ENCODE assay signal across 8 cellular contexts in the genomic region with DNA sequence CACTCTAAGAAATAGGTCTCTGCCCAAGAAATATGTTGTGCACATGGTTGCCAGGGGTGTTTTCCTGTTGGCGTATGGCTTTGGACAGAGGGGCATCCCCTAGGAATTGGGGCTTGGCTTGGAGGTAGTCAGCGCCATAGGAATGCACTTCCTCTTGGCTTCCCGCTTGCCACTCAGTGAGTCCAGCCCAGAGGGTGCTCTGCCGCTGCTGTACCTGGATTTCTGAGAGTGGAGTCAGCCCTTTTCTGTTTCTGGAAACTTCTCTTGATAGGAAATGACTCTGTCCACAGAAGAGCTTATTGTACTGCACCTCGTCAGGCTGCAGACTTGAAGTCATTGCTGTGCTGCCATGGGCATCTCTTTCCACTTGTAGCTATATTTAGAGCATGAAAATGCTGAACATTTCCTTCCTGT.
DNase-seq lines count a peak whose midpoint lies in the region; TF ChIP-seq lines count a peak whose summit lies in the region.

No MANE protein-coding gene starts in this region.

- H3K9ac ChIP-seq in MM.1S (ENCODE audit: low read length): peak overlapping the region; percentile 7; the same call in 1 of the 2 replicates
- H3K9ac ChIP-seq in Karpas-422 (ENCODE audit: low read length): no peak overlapping the region

- peak overlapping the region in 5 of 7 donors; percentile 68 to 91 (median 82) for H3K27ac Mint-ChIP-seq in CD4-positive, alpha-beta memory T cell

- H3K9me3 ChIP-seq in CD4-positive, alpha-beta memory T cell (ENCODE audit: control insufficient read depth in 1 of 2, low read length in 2 of 2): no peaks in the 10 kb centered on the region
- no peaks in the 10 kb centered on the region for H3K9me3 ChIP-seq in MM.1S (replicated peaks; ENCODE audit: insufficient read depth, low read length)
- H3K9me3 ChIP-seq in mononuclear cell (ENCODE audit: low read depth, low read length): no peaks in the 10 kb centered on the region
- H3K9me3 ChIP-seq in Karpas-422 (ENCODE audit: low read length): no peaks in the 10 kb centered on the region

- H3K4me3 Mint-ChIP-seq in CD4-positive, alpha-beta memory T cell: peak overlapping the region; percentile 32 to 88 (median 77)

- H2AFZ ChIP-seq in MM.1S (ENCODE audit: low read length) (no peak overlapping the region), Karpas-422 (ENCODE audit: low read length) (no peak overlapping the region)

- no peak overlapping the region for H3K27ac ChIP-seq in CD4-positive, alpha-beta memory T cell (ENCODE audit: low read depth, low read length)
- H3K27ac ChIP-seq in MM.1S (ENCODE audit: low read length) (peak overlapping the region; percentile 56; the same call in 1 of the 2 replicates), Karpas-422 (ENCODE audit: low read length) (no peak overlapping the region)

- H3K9me2 ChIP-seq in MM.1S (replicated peaks; ENCODE audit: insufficient read depth, low read length): no peaks in the 10 kb centered on the region
- H3K9me2 ChIP-seq in Karpas-422 (replicated peaks; ENCODE audit: insufficient read depth, low read length): no peaks in the 10 kb centered on the region

- no peaks in the 10 kb centered on the region for H3K36me3 ChIP-seq in CD4-positive, alpha-beta memory T cell (ENCODE audit: insufficient read depth, low read length)
- H3K36me3 ChIP-seq in MM.1S (replicated peaks; ENCODE audit: insufficient read depth, low read length): no peaks in the 10 kb centered on the region
- H3K36me3 ChIP-seq in Karpas-422 (ENCODE audit: insufficient read depth, low read length): no peaks in the 10 kb centered on the region

- peaks cover 98% of the 10 kb centered on the region for H3K79me2 ChIP-seq in MM.1S (ENCODE audit: low read length)
- no peaks in the 10 kb centered on the region for H3K79me2 ChIP-seq in Karpas-422 (ENCODE audit: low read length)

- H4K20me1 ChIP-seq in MM.1S (ENCODE audit: insufficient read depth, low read length) (no peaks in the 10 kb centered on the region), Karpas-422 (ENCODE audit: insufficient read depth, low read depth, low read length) (peaks cover 74% of the 10 kb centered on the region)

- peaks cover 79 to 99% (median 88%) of the 10 kb centered on the region in 4 donors for H3K4me1 Mint-ChIP-seq in CD4-positive, alpha-beta memory T cell

- peaks cover 92% of the 10 kb centered on the region for H3K4me1 ChIP-seq in CD4-positive, alpha-beta memory T cell (ENCODE audit: insufficient read depth, low read length)
- H3K4me1 ChIP-seq in MM.1S (ENCODE audit: low read length) (peaks cover 50% of the 10 kb centered on the region), mononuclear cell (ENCODE audit: insufficient read depth, low read length) (peaks cover 74% of the 10 kb centered on the region), Karpas-422 (ENCODE audit: low read length) (no peaks in the 10 kb centered on the region)

- H3K4me3 ChIP-seq in CD4-positive, alpha-beta memory T cell (ENCODE audit: low read length in 2 of 2): no peak overlapping the region
- H3K4me3 ChIP-seq in MM.1S (ENCODE audit: low read length) (peak overlapping the region; percentile 1; the same call in 1 of the 2 replicates), choroid plexus epithelial cell (ENCODE audit: low read depth, low read length) (peak overlapping the region; percentile 6), mononuclear cell (ENCODE audit: low read length) (peak overlapping the region; percentile 22), Karpas-422 (ENCODE audit: low read length) (no peak overlapping the region)

- H3K27me3 Mint-ChIP-seq in CD4-positive, alpha-beta memory T cell: no peaks in the 10 kb centered on the region

- peak overlapping the region; percentile 38 for H3K4me2 ChIP-seq in MM.1S (ENCODE audit: low read depth, low read length)
- no peak overlapping the region for H3K4me2 ChIP-seq in Karpas-422 (ENCODE audit: low read depth, low read length, poor library complexity, severe bottlenecking)

- TF ChIP-seq CTCF in MM.1S (IDR thresholded peaks at IDR 0.05; ENCODE audit: low read length) (no peak), choroid plexus epithelial cell (conservative IDR thresholded peaks at IDR 0.05; ENCODE audit: low read depth, low read length) (no peak)

- POLR2A ChIA-PET in CD4-positive, alpha-beta memory T cell (lab: Charles Lee; ENCODE audit: partially characterized antibody): interaction anchor here (0.7 to 1.7 kb wide), 6 partner anchors 9 to 270 kb away, joined by 3 to 5 read pairs (median 4); no protein-coding TSS in a partner anchor

- intact Hi-C loops in CD4-positive, alpha-beta memory T cell (cut with micrococcal nuclease): loop anchor here (5.0 kb wide), 1 partner anchor 45 kb away; no protein-coding TSS in a partner anchor

- CTCF ChIA-PET in CD4-positive, alpha-beta memory T cell (lab: Charles Lee; ENCODE audit: partially characterized antibody): interaction anchor here (1.0 to 2.0 kb wide), 5 partner anchors 10 to 275 kb away, joined by 3 to 5 read pairs (median 3); no protein-coding TSS in a partner anchor

- H3K36me3 Mint-ChIP-seq in CD4-positive, alpha-beta memory T cell: peaks cover 13% of the 10 kb centered on the region in 2 donors

- no peak for DNase-seq in CD4-positive, alpha-beta memory T cell
- DNase-seq in MM.1S: peak; percentile 42
- peak; percentile 63 for DNase-seq in choroid plexus epithelial cell (ENCODE audit: low read depth)
- DNase-seq in SK-N-DZ (ENCODE audit: low spot score): no peak
- DNase-seq in Karpas-422: no peak
- DNase-seq in GM19238 (ENCODE audit: insufficient read length, low spot score): no peak
- no peak for DNase-seq in NCI-H1436 (lab: John Stamatoyannopoulos, UW)

- peaks cover 1% of the 10 kb centered on the region; the same call in 1 of the 2 replicates for H3F3A ChIP-seq in MM.1S (ENCODE audit: insufficient read depth, low read length)

- H3K27me3 ChIP-seq in CD4-positive, alpha-beta memory T cell (ENCODE audit: insufficient read depth, low read length): no peaks in the 10 kb centered on the region
- no peaks in the 10 kb centered on the region for H3K27me3 ChIP-seq in MM.1S (replicated peaks; ENCODE audit: insufficient read depth, low read length)
- H3K27me3 ChIP-seq in mononuclear cell (ENCODE audit: insufficient read depth, low read length): no peaks in the 10 kb centered on the region
- no peaks in the 10 kb centered on the region for H3K27me3 ChIP-seq in Karpas-422 (ENCODE audit: low read length)

- H3K9me3 Mint-ChIP-seq in CD4-positive, alpha-beta memory T cell: no peaks in the 10 kb centered on the region

Comparison
In these comparisons a context has a peak if more than half of its experiments do, and no peak if none do; other contexts are left out.
1. DNase-seq: peak in MM.1S (single experiment) and choroid plexus epithelial cell (single experiment); none in CD4-positive, alpha-beta memory T cell (0 of 5), SK-N-DZ (single experiment), Karpas-422 (single experiment), GM19238 (single experiment) and NCI-H1436 (single experiment).
2. H3K4me3 ChIP-seq: peak in MM.1S (single experiment), choroid plexus epithelial cell (single experiment) and mononuclear cell (single experiment); none in CD4-positive, alpha-beta memory T cell (0 of 2) and Karpas-422 (single experiment).